Comparison of ENCODE assay signal across 26 cellular contexts in genomic region chr4:88720749-88721428, GRCh38. TPM values are rescaled to one million over a fixed set of nuclear protein-coding genes. Genes with fewer than 3 reads are reported as not detected.
A peak's percentile ranks its signal among the peaks of the same experiment; 100 is the strongest.
DNase-seq lines count a peak whose midpoint lies in the region; ATAC-seq, FAIRE-seq and TF ChIP-seq lines count a peak whose summit lies in the region.
"Had no signal": no experiment of that assay in that cellular context is flagged by ENCODE, and none has a peak within 500 bp of the region (broad histone marks: within the 10 kb centered on the region; RNA-seq: fewer than 3 reads in every experiment).

No MANE protein-coding gene starts in this region.

- no peak for TF ChIP-seq CTCF in endodermal cell (conservative IDR thresholded peaks at IDR 0.05)
- TF ChIP-seq CTCF in HepG2 (CRISPR knock-in tag; IDR thresholded peaks at IDR 0.05): no peak
- no peak for TF ChIP-seq CTCF in thoracic aorta (IDR thresholded peaks at IDR 0.05)
- TF ChIP-seq CTCF in sigmoid colon (IDR thresholded peaks at IDR 0.05): no peak

- no peaks in the 10 kb centered on the region for H4K20me1 ChIP-seq in HepG2 (ENCODE audit: insufficient read depth, low read length)
- H4K20me1 ChIP-seq: BLaER1 had no signal

- CTCF ChIA-PET in HepG2 (lab: Yijun Ruan, JAX; ENCODE audit: low intra/inter-chr PET ratio, low total read pairs): no interaction called here

- H3K9ac ChIP-seq in endodermal cell (ENCODE audit: extremely low read depth, low read length, poor library complexity, severe bottlenecking) (no peak overlapping the region), HepG2 (ENCODE audit: insufficient read depth, low read depth, low read length) (no peak overlapping the region)
- H3K9ac ChIP-seq: BLaER1 had no signal

- WGBS in endodermal cell (ENCODE audit: insufficient coverage in 1 of 2, insufficient read length in 1 of 2), 2 experiments: 92 to 95% methylated on average over 7 to 8 of the region's 8 CpGs
- 94% methylated on average over 8 of the region's 8 CpGs for WGBS in HepG2 (ENCODE audit: low lambda C conversion rate)
- 90 to 95% methylated on average over 8 of the region's 8 CpGs for WGBS in sigmoid colon, 2 donors

- TF ChIP-seq EP300 in HepG2 (IDR thresholded peaks at IDR 0.05; ENCODE audit: low read depth in 2 of 2, low read length in 2 of 2) (no peak), HepG2 (CRISPR knock-in tag; IDR thresholded peaks at IDR 0.05; ENCODE audit: borderline replicate concordance) (no peak), sigmoid colon (IDR thresholded peaks at IDR 0.05) (no peak)

- POLR2A ChIA-PET in HepG2 (lab: Yijun Ruan, JAX): no interaction called here

- BruUV-seq in HepG2 (replicated peaks; lab: Mats Ljungman, UMichigan): no TSS peak

- no peak for TF ChIP-seq RAD21 in HepG2 (CRISPR knock-in tag; IDR thresholded peaks at IDR 0.05)

- H3K4me3 ChIP-seq in endodermal cell (ENCODE audit: low read length): no peak overlapping the region
- no peak overlapping the region for H3K4me3 ChIP-seq in HepG2 (replicated peaks in 1 of 3; ENCODE audit: insufficient read depth in 1 of 3, low read depth in 2 of 3, low read length in 3 of 3)
- H3K4me3 ChIP-seq in thoracic aorta: no peak overlapping the region
- no peak overlapping the region for H3K4me3 ChIP-seq in sigmoid colon
- H3K4me3 ChIP-seq: BLaER1, GM12878, ovary, SJCRH30, stomach had no signal

- H3K79me2 ChIP-seq in HepG2 (ENCODE audit: insufficient read depth, low read length): no peaks in the 10 kb centered on the region

- H2AFZ ChIP-seq in HepG2 (ENCODE audit: low read length): no peak overlapping the region

- in situ Hi-C loops in HepG2 (cut with HindIII; ENCODE audit: extremely low pct_ligation_motif_present, low pct_unique_long_range_greater_than_20kb): no loop called here

- no peaks in the 10 kb centered on the region for H3K4me1 Mint-ChIP-seq in activated naive CD4-positive, alpha-beta T cell treated with anti-CD3 and anti-CD28 coated beads, Interleukin-2, amount 50 U/mL, for 24 hours
- H3K4me1 Mint-ChIP-seq in endodermal cell: no peaks in the 10 kb centered on the region

- H3K36me3 Mint-ChIP-seq in activated naive CD4-positive, alpha-beta T cell treated with anti-CD3 and anti-CD28 coated beads, Interleukin-2, amount 50 U/mL, for 24 hours: peaks cover 25% of the 10 kb centered on the region
- H3K36me3 Mint-ChIP-seq in activated naive CD4-positive, alpha-beta T cell treated with anti-CD3 and anti-CD28 coated beads, Interleukin-2, amount 50 U/mL, for 72 hours: peaks cover 23 to 29% of the 10 kb centered on the region in 2 donors
- H3K36me3 Mint-ChIP-seq in endodermal cell (ENCODE audit: low read depth): peaks cover 16% of the 10 kb centered on the region

- H3K9me3 Mint-ChIP-seq in activated naive CD4-positive, alpha-beta T cell treated with anti-CD3 and anti-CD28 coated beads, Interleukin-2, amount 50 U/mL, for 24 hours: peaks cover 6% of the 10 kb centered on the region
- peaks cover 13 to 15% of the 10 kb centered on the region in 2 donors for H3K9me3 Mint-ChIP-seq in activated naive CD4-positive, alpha-beta T cell treated with anti-CD3 and anti-CD28 coated beads, Interleukin-2, amount 50 U/mL, for 72 hours
- peaks cover 18% of the 10 kb centered on the region for H3K9me3 Mint-ChIP-seq in endodermal cell

- no peaks in the 10 kb centered on the region for H3K27me3 Mint-ChIP-seq in activated naive CD4-positive, alpha-beta T cell treated with anti-CD3 and anti-CD28 coated beads, Interleukin-2, amount 50 U/mL, for 24 hours
- no peaks in the 10 kb centered on the region for H3K27me3 Mint-ChIP-seq in endodermal cell (ENCODE audit: insufficient read depth)
- H3K27me3 Mint-ChIP-seq: naive thymus-derived CD8-positive, alpha-beta T cell had no signal

- peak overlapping the region; percentile 46 for H3K27ac Mint-ChIP-seq in activated naive CD4-positive, alpha-beta T cell treated with anti-CD3 and anti-CD28 coated beads, Interleukin-2, amount 50 U/mL, for 24 hours
- H3K27ac Mint-ChIP-seq in activated naive CD4-positive, alpha-beta T cell treated with anti-CD3 and anti-CD28 coated beads, Interleukin-2, amount 50 U/mL, for 72 hours: no peak overlapping the region
- no peak overlapping the region for H3K27ac Mint-ChIP-seq in endodermal cell

- TF ChIP-seq POLR2A in HepG2 (IDR thresholded peaks at IDR 0.05; ENCODE audit: insufficient read depth in 1 of 2, low read depth in 2 of 2, low read length in 2 of 2): no peak
- no peak for TF ChIP-seq POLR2A in sigmoid colon (IDR thresholded peaks at IDR 0.05)

- DNase-seq in activated naive CD4-positive, alpha-beta T cell treated with anti-CD3 and anti-CD28 coated beads, Interleukin-2, amount 50 U/mL, for 72 hours (ENCODE audit: low spot score in 2 of 2): no peak
- peak; percentile 24 for DNase-seq in endodermal cell
- no peak for DNase-seq in HepG2 (ENCODE audit: low spot score)
- DNase-seq in thoracic aorta (ENCODE audit: low spot score): no peak
- no peak for DNase-seq in sigmoid colon
- DNase-seq in NCI-H2171 (lab: John Stamatoyannopoulos, UW): no peak
- DNase-seq: activated CD4-positive, alpha-beta T cell treated with anti-CD3 and anti-CD28 coated beads, Interleukin-2, amount 50 U/mL, for 4 hours; activated naive CD4-positive, alpha-beta T cell treated with anti-CD3 and anti-CD28 coated beads, Interleukin-2, amount 50 U/mL, for 16 hours; brain microvascular endothelial cell; dermis blood vessel endothelial cell; GF-D8; mammary epithelial cell; naive thymus-derived CD8-positive, alpha-beta T cell; NCI-H1436; NCI-H774; ovary; PC-3; SJCRH30; stimulated activated CD4-positive, alpha-beta T cell treated with anti-CD3 and anti-CD28 coated beads, Interleukin-2, amount 100 ng/mL, for 24 hours; stomach had no signal

- H3K27me3 ChIP-seq in endodermal cell (ENCODE audit: control insufficient read depth, insufficient read depth, low read length, poor library complexity, severe bottlenecking) (no peaks in the 10 kb centered on the region), HepG2 (ENCODE audit: control insufficient read depth in 1 of 2, insufficient read depth in 2 of 2, low read length in 2 of 2) (no peaks in the 10 kb centered on the region), thoracic aorta (replicated peaks; ENCODE audit: insufficient read depth) (no peaks in the 10 kb centered on the region), sigmoid colon (no peaks in the 10 kb centered on the region)
- H3K27me3 ChIP-seq: BLaER1, brain microvascular endothelial cell, ovary, SJCRH30, stomach had no signal

- intact Hi-C loops in HepG2 (cut with micrococcal nuclease; ENCODE audit: unreplicated experiment): no loop called here
- intact Hi-C loops in sigmoid colon (cut with DNase I): no loop called here

- H3K9me3 ChIP-seq in endodermal cell (ENCODE audit: control insufficient read depth, low read length): peaks cover 25% of the 10 kb centered on the region
- peaks cover 16% of the 10 kb centered on the region for H3K9me3 ChIP-seq in HepG2 (ENCODE audit: low read length)
- peaks cover 14% of the 10 kb centered on the region for H3K9me3 ChIP-seq in thoracic aorta
- peaks cover 0 to 4% (median 0%) of the 10 kb centered on the region in 4 donors for H3K9me3 ChIP-seq in sigmoid colon

- no peak for ATAC-seq in activated naive CD4-positive, alpha-beta T cell treated with anti-CD3 and anti-CD28 coated beads, Interleukin-2, amount 50 U/mL, for 72 hours
- ATAC-seq in HepG2: peak; percentile 22; the same call in 1 of the 3 replicates
- no peak for ATAC-seq in thoracic aorta (ENCODE audit: insufficient number of reproducible peaks, low FRiP score, low read depth)
- no peak for ATAC-seq in GM18907 (IDR thresholded peaks at IDR 0.05; ENCODE audit: unreplicated experiment)
- ATAC-seq: GM12878; HCT116; naive thymus-derived CD8-positive, alpha-beta T cell; PC-3 had no signal

- no peak overlapping the region for H3K4me3 Mint-ChIP-seq in activated naive CD4-positive, alpha-beta T cell treated with anti-CD3 and anti-CD28 coated beads, Interleukin-2, amount 50 U/mL, for 24 hours
- no peak overlapping the region for H3K4me3 Mint-ChIP-seq in endodermal cell
- H3K4me3 Mint-ChIP-seq: naive thymus-derived CD8-positive, alpha-beta T cell had no signal

- H3K4me2 ChIP-seq in HepG2 (ENCODE audit: low read depth, low read length): no peak overlapping the region
- H3K4me2 ChIP-seq: BLaER1 had no signal

- H3K36me3 ChIP-seq in endodermal cell (ENCODE audit: control insufficient read depth, insufficient read depth, low read length) (no peaks in the 10 kb centered on the region), HepG2 (replicated peaks in 1 of 2; ENCODE audit: control insufficient read depth in 1 of 2, insufficient read depth in 2 of 2, low read length in 2 of 2) (0 out of 5 replicates have a peak, but pooled peaks cover 0 to under 1% of the 10 kb centered on the region in 2 experiments), thoracic aorta (peaks cover 16% of the 10 kb centered on the region), sigmoid colon (peaks cover 5 to 50% (median 10%) of the 10 kb centered on the region in 4 donors)
- H3K36me3 ChIP-seq: brain microvascular endothelial cell, ovary had no signal

- H3K27ac ChIP-seq in endodermal cell (ENCODE audit: low read depth, low read length) (no peak overlapping the region), HepG2 (ENCODE audit: extremely low read length, insufficient read depth, low read length) (no peak overlapping the region), thoracic aorta (peak overlapping the region; percentile 52 to 63), sigmoid colon (no peak overlapping the region)
- H3K27ac ChIP-seq: BLaER1, brain microvascular endothelial cell, ovary, SJCRH30 had no signal

- H3K4me1 ChIP-seq in endodermal cell (ENCODE audit: control insufficient read depth, insufficient read depth, low read length): no peaks in the 10 kb centered on the region
- no peaks in the 10 kb centered on the region for H3K4me1 ChIP-seq in HepG2 (ENCODE audit: insufficient read depth, low read length)
- peaks cover 26 to 48% of the 10 kb centered on the region in 2 donors for H3K4me1 ChIP-seq in thoracic aorta (ENCODE audit: control insufficient read depth in 1 of 2, low read depth in 2 of 2)
- peaks cover 0 to 12% (median 0%) of the 10 kb centered on the region in 4 donors for H3K4me1 ChIP-seq in sigmoid colon
- H3K4me1 ChIP-seq: BLaER1, SJCRH30 had no signal

- FAIRE-seq in HepG2 (lab: Jason Lieb, UNC): no peak
- FAIRE-seq: GM12878, urothelium cell line had no signal

RNA-seq across cellular contexts. Expression of gene NAP1L5, which starts 23.3 kb away (rescaled TPM):
- total RNA-seq in activated naive CD4-positive, alpha-beta T cell treated with anti-CD3 and anti-CD28 coated beads, Interleukin-2, amount 50 U/mL, for 72 hours: 1 to 10 TPM; 2.8 to 2.9 TPM
- total RNA-seq in endodermal cell (1 to 10 TPM; 1.2 to 1.5 TPM), HepG2 (2016; rRNA removed; fragmentation: Illumina TruSeq; extraction: Trizol) (1.6 and 2.2 TPM in 2 replicates), thoracic aorta (1 to 10 TPM; 6.0 to 6.2 TPM), sigmoid colon (10 to 100 TPM in 2 of 4 donors, 1 to 10 TPM in 2; 7.3 to 13.6 (median 9.4) TPM)
- 9.2 TPM for polyA plus RNA-seq in endodermal cell (2013, experiment 1 of 2)
- polyA plus RNA-seq in endodermal cell (2013, experiment 2 of 2): 8.8 TPM
- 0.10 and 0.26 TPM in 2 replicates for total RNA-seq in HepG2 (2016; cell fraction: cytosol; rRNA removed; fragmentation: Illumina TruSeq; extraction: Trizol; ENCODE audit: low read depth)
- 1.6 and 2.0 TPM in 2 replicates for total RNA-seq in HepG2 (2016; cell fraction: insoluble cytoplasmic fraction; rRNA removed; fragmentation: Illumina TruSeq; extraction: Trizol)
- total RNA-seq in HepG2 (2016; cell fraction: membrane; rRNA removed; fragmentation: Illumina TruSeq; extraction: Trizol): 0.93 and 0.96 TPM in 2 replicates
- total RNA-seq in HepG2 (2016; cell fraction: nucleus; rRNA removed; fragmentation: Illumina TruSeq; extraction: Trizol): 0.56 and 0.59 TPM in 2 replicates
- polyA plus RNA-seq in HepG2 (2011; rRNA removed) (0.84 and 1.3 TPM in 2 replicates), sigmoid colon (1 to 10 TPM; 1.4 to 4.6 (median 3.0) TPM)
- 0.63 and 1.1 TPM in 2 replicates for polyA plus RNA-seq in HepG2 (2011; cell fraction: cytosol; rRNA removed)
- polyA plus RNA-seq in HepG2 (2011; cell fraction: nucleus; rRNA removed): 0.40 TPM in 1 of 2 replicates, not detected in the other
- 2.0 TPM in 2 replicates for polyA plus RNA-seq in HepG2 (2012)
- 0.28 and 0.31 TPM in 2 replicates for polyA plus RNA-seq in HepG2 (2016; cell fraction: cytosol; fragmentation: Illumina TruSeq; extraction: Trizol; ENCODE audit: low read depth)
- polyA plus RNA-seq in HepG2 (2016; cell fraction: insoluble cytoplasmic fraction; fragmentation: Illumina TruSeq; extraction: Trizol; ENCODE audit: low read depth): 3.4 and 4.3 TPM in 2 replicates
- 0.58 and 0.73 TPM in 2 replicates for polyA plus RNA-seq in HepG2 (2016; cell fraction: membrane; fragmentation: Illumina TruSeq; extraction: Trizol; ENCODE audit: low read depth)
- polyA plus RNA-seq in HepG2 (2016; cell fraction: nucleus; fragmentation: Illumina TruSeq; extraction: Trizol; ENCODE audit: insufficient read depth, low read depth): 1.4 and 1.7 TPM in 2 replicates
- 0.16 TPM in 1 of 2 replicates, not detected in the other for polyA minus RNA-seq in HepG2 (2011; rRNA and poly(A)+ RNA removed; ENCODE audit: low replicate concordance)
- 0.44 and 0.49 TPM in 2 replicates for polyA minus RNA-seq in HepG2 (2011; cell fraction: cytosol; rRNA and poly(A)+ RNA removed)
- 0.52 and 0.87 TPM in 2 replicates for polyA minus RNA-seq in HepG2 (2011; cell fraction: nucleus; rRNA and poly(A)+ RNA removed)
- total RNA-seq: PC-3 had no signal

Comparison
In these comparisons a context has a peak if more than half of its experiments do, and no peak if none do; other contexts are left out.
1. H3K27ac ChIP-seq: peak in thoracic aorta (2 of 2); none in endodermal cell (single experiment), HepG2 (single experiment) and sigmoid colon (0 of 4).